1 cellular context compared by ENCODE assay signal in the genomic region with DNA sequence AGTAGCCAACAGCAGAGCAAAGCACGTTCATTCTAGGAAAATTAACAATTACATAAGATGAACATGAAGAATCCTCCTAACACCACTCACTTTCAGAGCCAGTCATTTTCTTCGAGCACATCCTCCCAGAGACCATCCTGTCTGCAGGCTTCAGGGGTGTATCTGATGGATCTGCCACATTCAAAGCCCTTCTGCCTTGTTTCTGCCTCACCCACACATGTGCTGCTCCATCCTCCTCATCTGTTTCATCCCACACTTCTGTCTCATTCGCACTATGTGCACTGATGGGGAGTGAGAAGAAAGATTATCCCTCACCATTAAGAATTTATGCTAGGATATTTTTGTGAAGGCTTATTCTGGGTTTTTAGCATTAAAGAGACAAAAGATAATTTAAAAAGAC.
TF ChIP-seq lines count a peak whose summit lies in the region.

No MANE protein-coding gene starts in this region.

TF ChIP-seq in GM23338, 12 proteins besides CTCF, POLR2A, EP300 and RAD21 (continued from another document):
- no peak for TF ChIP-seq EZH2phosphoT487 (IDR thresholded peaks at IDR 0.05; ENCODE audit: unreplicated experiment)
- TF ChIP-seq ZNF462 (CRISPR knock-in tag; IDR thresholded peaks at IDR 0.05): no peak
- TF ChIP-seq POLR2AphosphoS5 (IDR thresholded peaks at IDR 0.05; ENCODE audit: low read depth): no peak
- TF ChIP-seq JUNB (IDR thresholded peaks at IDR 0.05; ENCODE audit: unreplicated experiment): no peak
- no peak for TF ChIP-seq ZNF331 (CRISPR knock-in tag; IDR thresholded peaks at IDR 0.05; ENCODE audit: low read depth)
- no peak for TF ChIP-seq CREB1 (CRISPR knock-in tag; IDR thresholded peaks at IDR 0.05; ENCODE audit: low read depth)
- TF ChIP-seq STAT1 (IDR thresholded peaks at IDR 0.05; ENCODE audit: unreplicated experiment): no peak
- no peak for TF ChIP-seq NANOG (IDR thresholded peaks at IDR 0.05; ENCODE audit: borderline replicate concordance)
- TF ChIP-seq ZNF114 (CRISPR knock-in tag; IDR thresholded peaks at IDR 0.05): no peak
